11 cellular contexts compared by ENCODE assay signal in the genomic region with DNA sequence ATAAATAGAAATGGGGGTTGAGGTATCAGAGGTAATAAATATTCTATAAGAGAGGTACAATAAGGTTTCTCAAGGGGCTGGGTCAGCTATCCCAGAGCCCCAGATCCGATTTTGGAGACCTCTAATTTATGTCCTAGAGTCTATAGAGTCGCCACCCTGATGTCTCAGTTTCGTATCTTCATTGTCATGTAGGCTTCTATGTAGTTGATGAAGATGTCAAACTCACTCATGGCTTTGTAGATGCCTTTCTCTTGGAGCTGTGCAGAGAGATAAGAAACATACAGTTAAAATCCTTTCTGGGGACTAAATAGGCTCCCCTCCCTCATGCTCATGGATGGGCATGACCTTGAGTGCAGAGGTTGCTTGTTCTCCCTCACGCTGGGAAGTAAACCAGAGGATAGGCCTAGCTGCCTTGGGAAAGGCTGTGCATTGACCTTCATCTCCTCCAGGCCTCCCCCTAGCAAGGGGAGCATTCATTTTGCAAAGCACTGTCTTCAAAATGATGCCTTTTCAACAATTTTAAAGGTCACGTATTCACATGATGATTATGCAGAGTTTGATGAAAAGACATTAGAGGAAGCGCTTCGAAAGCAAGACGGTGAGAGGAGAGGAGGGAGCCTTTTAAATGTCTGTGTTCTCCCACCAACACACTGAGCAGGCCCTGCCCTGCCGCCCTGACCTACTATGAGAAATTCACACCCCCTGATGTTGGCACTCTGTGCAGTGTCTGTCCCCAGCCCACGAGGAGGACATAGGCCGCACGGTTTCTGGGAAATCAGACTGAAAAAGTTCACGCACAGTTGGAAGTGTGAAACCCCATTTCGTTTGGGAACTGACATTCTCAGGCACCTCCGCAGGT. TPM values are rescaled to one million over a fixed set of nuclear protein-coding genes. Genes with fewer than 3 reads are reported as not detected.
DNase-seq lines count a peak whose midpoint lies in the region; ATAC-seq and TF ChIP-seq lines count a peak whose summit lies in the region.
"Had no signal": no experiment of that assay in that cellular context is flagged by ENCODE, and none has a peak within 500 bp of the region (broad histone marks: within the 10 kb centered on the region; RNA-seq: fewer than 3 reads in every experiment).

No MANE protein-coding gene starts in this region.

- H3K36me3 ChIP-seq in suprapubic skin, result no peaks in the 10 kb centered on the region
- H3K36me3 ChIP-seq: gastroesophageal sphincter, ovary had no signal

- no peak for DNase-seq in naive thymus-derived CD8-positive, alpha-beta T cell
- no peak for DNase-seq in suprapubic skin (ENCODE audit: low spot score in 2 of 2)
- DNase-seq: dermis blood vessel endothelial cell, ovary had no signal

- peak; percentile 14 for ATAC-seq in GM18867 (IDR thresholded peaks at IDR 0.05; ENCODE audit: unreplicated experiment)
- ATAC-seq in GM21723 (IDR thresholded peaks at IDR 0.05; ENCODE audit: unreplicated experiment), result peak; percentile 5
- ATAC-seq in HG03521 (IDR thresholded peaks at IDR 0.05; ENCODE audit: unreplicated experiment), result peak; percentile 3
- no peak for ATAC-seq in naive thymus-derived CD8-positive, alpha-beta T cell
- ATAC-seq in HG03025 (IDR thresholded peaks at IDR 0.05; ENCODE audit: low FRiP score, unreplicated experiment), result no peak
- no peak for ATAC-seq in HG02981 (IDR thresholded peaks at IDR 0.05; ENCODE audit: unreplicated experiment)
- ATAC-seq: gastroesophageal sphincter had no signal

- no peak for TF ChIP-seq EP300 in suprapubic skin (IDR thresholded peaks at IDR 0.05)

- TF ChIP-seq POLR2A in suprapubic skin (IDR thresholded peaks at IDR 0.05), result no peak

- H3K9me3 ChIP-seq in suprapubic skin, result no peaks in the 10 kb centered on the region
- H3K9me3 ChIP-seq: ovary had no signal

- H3K36me3 Mint-ChIP-seq in naive thymus-derived CD8-positive, alpha-beta T cell, result no peaks in the 10 kb centered on the region

- peaks cover 8% of the 10 kb centered on the region for H3K27me3 ChIP-seq in suprapubic skin
- H3K27me3 ChIP-seq: ovary had no signal

- POLR2A ChIA-PET in naive thymus-derived CD8-positive, alpha-beta T cell (lab: Charles Lee), result interaction anchor here (0.6 to 8.4 kb wide), 12 partner anchors 8 to 137 kb away, joined by 3 to 59 read pairs (median 6); no protein-coding TSS in a partner anchor

- peak overlapping the region in 8 of 10 donors; percentile 50 to 78 (median 62) for H3K4me3 Mint-ChIP-seq in naive thymus-derived CD8-positive, alpha-beta T cell

- TF ChIP-seq CTCF in suprapubic skin (IDR thresholded peaks at IDR 0.05), result no peak

- H3K27me3 Mint-ChIP-seq in naive thymus-derived CD8-positive, alpha-beta T cell, result no peaks in the 10 kb centered on the region

- peaks cover 4% of the 10 kb centered on the region for H3K4me1 ChIP-seq in suprapubic skin
- H3K4me1 ChIP-seq: gastroesophageal sphincter had no signal

- peaks cover 41 to 85% (median 74%) of the 10 kb centered on the region in 4 donors for H3K4me1 Mint-ChIP-seq in naive thymus-derived CD8-positive, alpha-beta T cell

- WGBS in suprapubic skin, result 87% methylated on average over 15 of the region's 15 CpGs

- no peaks in the 10 kb centered on the region for H3K9me3 Mint-ChIP-seq in naive thymus-derived CD8-positive, alpha-beta T cell

- H3K4me3 ChIP-seq in suprapubic skin, result no peak overlapping the region
- H3K4me3 ChIP-seq: gastroesophageal sphincter, ovary had no signal

- H3K27ac ChIP-seq in suprapubic skin, result no peak overlapping the region
- H3K27ac ChIP-seq: gastroesophageal sphincter, ovary had no signal

- H3K27ac Mint-ChIP-seq in naive thymus-derived CD8-positive, alpha-beta T cell, result peak overlapping the region in 7 of 10 donors; percentile 56 to 83 (median 64)

RNA-seq across cellular contexts. Expression of a gene that starts 1.9 kb away (rescaled TPM):
- not detected for total RNA-seq in naive thymus-derived CD8-positive, alpha-beta T cell
- polyA plus RNA-seq in naive thymus-derived CD8-positive, alpha-beta T cell, result not detected
- total RNA-seq in suprapubic skin, result not detected
- total RNA-seq: dermis blood vessel endothelial cell, lower leg skin, ovary had no signal
- polyA plus RNA-seq: ovary had no signal

RNA-seq across cellular contexts. Expression of a gene that starts 3.6 kb away (rescaled TPM):
- total RNA-seq in naive thymus-derived CD8-positive, alpha-beta T cell, result not detected
- not detected for polyA plus RNA-seq in naive thymus-derived CD8-positive, alpha-beta T cell
- 1 to 10 TPM in 2 of 4 donors, under 1 TPM in 1, not detected in 1; 0.49 to 1.6 (median 1.0) TPM for total RNA-seq in suprapubic skin
- total RNA-seq: dermis blood vessel endothelial cell had no signal

Comparison
In these comparisons a context has a peak if more than half of its experiments do, and no peak if none do; other contexts are left out.
1. ATAC-seq: peak in GM18867 (single experiment), GM21723 (single experiment) and HG03521 (single experiment); none in naive thymus-derived CD8-positive, alpha-beta T cell (0 of 2), HG03025 (single experiment) and HG02981 (single experiment).